Comparison of ENCODE assay signal across 17 cellular contexts in genomic region chr3:172128852-172129251, GRCh38.
DNase-seq lines count a peak whose midpoint lies in the region; ATAC-seq, FAIRE-seq and TF ChIP-seq lines count a peak whose summit lies in the region.
"Had no signal": no experiment of that assay in that cellular context is flagged by ENCODE, and none has a peak within 500 bp of the region (broad histone marks: within the 10 kb centered on the region; RNA-seq: fewer than 3 reads in every experiment).

No MANE protein-coding gene starts in this region.

- H3K27ac ChIP-seq in Panc1 (ENCODE audit: low read length) (peak overlapping the region; percentile 92), endodermal cell (ENCODE audit: low read depth, low read length) (no peak overlapping the region), upper lobe of left lung (peak overlapping the region; percentile 81 to 84 (median 82))

- ATAC-seq in Panc1 (no peak), natural killer cell (no peak), upper lobe of left lung (ENCODE audit: low FRiP score in 2 of 2) (no peak)
- ATAC-seq in activated T-cell treated with anti-CD3 and anti-CD28 coated beads, Interleukin-2, amount 50 U/mL, for 4 hours = no peak
- ATAC-seq: activated CD8-positive, alpha-beta T cell treated with anti-CD3 and anti-CD28 coated beads for 36 hours had no signal

- DNase-seq in Panc1 (ENCODE audit: low read depth, low spot score) (no peak), endodermal cell (no peak), natural killer cell (no peak), upper lobe of left lung (no peak), HTR-8/SVneo (ENCODE audit: insufficient read length, low spot score) (no peak), DMS79 treated with DMSO at 0.1 percent for 48 hours (lab: John Stamatoyannopoulos, UW) (no peak)
- DNase-seq in activated T-cell treated with anti-CD3 and anti-CD28 coated beads, Interleukin-2, amount 50 U/mL, for 4 hours = no peak
- DNase-seq: activated CD8-positive, alpha-beta T cell treated with anti-CD3 and anti-CD28 coated beads for 36 hours; activated effector memory CD4-positive, alpha-beta T cell treated with anti-CD3 and anti-CD28 coated beads, Interleukin-2, amount 50 U/mL, for 16 hours; NCI-H1417 treated with DMSO at 0.1 percent for 48 hours; NCI-H446 treated with DMSO at 0.1 percent for 48 hours; posterior cingulate gyrus; RPMI8226; stimulated activated CD4-positive, alpha-beta T cell treated with anti-CD3 and anti-CD28 coated beads, Interleukin-4, amount 100 ng/mL, for 4 hours; stimulated activated naive CD4-positive, alpha-beta T cell treated with Interleukin-2 at 50 U/mL for 16 hours; T-helper 9 cell had no signal

- H3K36me3 Mint-ChIP-seq in endodermal cell (ENCODE audit: low read depth) = peaks cover 67% of the 10 kb centered on the region
- no peaks in the 10 kb centered on the region for H3K36me3 Mint-ChIP-seq in natural killer cell
- peaks cover 12% of the 10 kb centered on the region for H3K36me3 Mint-ChIP-seq in activated T-cell treated with anti-CD3 and anti-CD28 coated beads, Interleukin-2, amount 50 U/mL, for 4 hours (ENCODE audit: insufficient read depth)

- 80 to 96% methylated on average over 2 to 9 of the region's 9 CpGs for WGBS in endodermal cell (ENCODE audit: insufficient coverage in 1 of 2, insufficient read length in 1 of 2), 2 experiments
- WGBS in upper lobe of left lung, 2 donors = 92 to 93% methylated on average over 9 of the region's 9 CpGs

- intact Hi-C loops in Panc1 (cut with micrococcal nuclease; ENCODE audit: unreplicated experiment) = no loop called here
- intact Hi-C loops in natural killer cell (cut with micrococcal nuclease) = no loop called here

- TF ChIP-seq CTCF in Panc1 (IDR thresholded peaks at IDR 0.05) (no peak), endodermal cell (conservative IDR thresholded peaks at IDR 0.05) (no peak), natural killer cell (IDR thresholded peaks at IDR 0.05) (no peak), upper lobe of left lung (IDR thresholded peaks at IDR 0.05) (no peak)

- H3K4me3 Mint-ChIP-seq in endodermal cell = no peak overlapping the region
- peak overlapping the region; percentile 87 for H3K4me3 Mint-ChIP-seq in natural killer cell
- H3K4me3 Mint-ChIP-seq in activated T-cell treated with anti-CD3 and anti-CD28 coated beads, Interleukin-2, amount 50 U/mL, for 4 hours = no peak overlapping the region
- H3K4me3 Mint-ChIP-seq: activated CD8-positive, alpha-beta T cell treated with anti-CD3 and anti-CD28 coated beads for 36 hours; memory B cell had no signal

- no peak for TF ChIP-seq POLR2A in upper lobe of left lung (IDR thresholded peaks at IDR 0.05)

- no peak for TF ChIP-seq EP300 in upper lobe of left lung (IDR thresholded peaks at IDR 0.05)

- H3K4me3 ChIP-seq in Panc1 (ENCODE audit: low read depth in 2 of 2, low read length in 2 of 2) (no peak overlapping the region), endodermal cell (ENCODE audit: low read length) (no peak overlapping the region), upper lobe of left lung (no peak overlapping the region)

- POLR2A ChIA-PET in Panc1 (lab: Charles Lee) = interaction anchor here (0.6 to 2.5 kb wide), 3 partner anchors 9 to 122 kb away, joined by 3 to 22 read pairs (median 3); no protein-coding TSS in a partner anchor

- in situ Hi-C loops in Panc1 (cut with HindIII; ENCODE audit: low pct_unique_long_range_greater_than_20kb, low sequenced_read_pairs) = no loop called here

- no peak overlapping the region for H3K9ac ChIP-seq in endodermal cell (ENCODE audit: extremely low read depth, low read length, poor library complexity, severe bottlenecking)

- peaks cover 7% of the 10 kb centered on the region; the same call in 1 of the 2 replicates for H3K36me3 ChIP-seq in Panc1 (ENCODE audit: control insufficient read depth, insufficient read depth, low read length)
- peaks cover 70% of the 10 kb centered on the region for H3K36me3 ChIP-seq in endodermal cell (ENCODE audit: control insufficient read depth, insufficient read depth, low read length)
- peaks cover 0 to 4% (median 0%) of the 10 kb centered on the region in 4 donors for H3K36me3 ChIP-seq in upper lobe of left lung

- FAIRE-seq in HTR-8/SVneo (lab: Jason Lieb, UNC) = no peak

- H3K9me3 Mint-ChIP-seq in endodermal cell (no peaks in the 10 kb centered on the region), natural killer cell (no peaks in the 10 kb centered on the region)
- no peaks in the 10 kb centered on the region for H3K9me3 Mint-ChIP-seq in activated T-cell treated with anti-CD3 and anti-CD28 coated beads, Interleukin-2, amount 50 U/mL, for 4 hours
- H3K9me3 Mint-ChIP-seq: activated CD8-positive, alpha-beta T cell treated with anti-CD3 and anti-CD28 coated beads for 36 hours; memory B cell had no signal

- no peaks in the 10 kb centered on the region for H3K27me3 ChIP-seq in Panc1 (ENCODE audit: control insufficient read depth, insufficient read depth, low read length)
- no peaks in the 10 kb centered on the region for H3K27me3 ChIP-seq in endodermal cell (ENCODE audit: control insufficient read depth, insufficient read depth, low read length, poor library complexity, severe bottlenecking)
- H3K27me3 ChIP-seq in upper lobe of left lung = no peaks in the 10 kb centered on the region

- H3K27me3 Mint-ChIP-seq in endodermal cell (ENCODE audit: insufficient read depth) (no peaks in the 10 kb centered on the region), natural killer cell (ENCODE audit: low read depth in 2 of 2) (no peaks in the 10 kb centered on the region)
- H3K27me3 Mint-ChIP-seq in activated T-cell treated with anti-CD3 and anti-CD28 coated beads, Interleukin-2, amount 50 U/mL, for 4 hours (ENCODE audit: low read depth) = no peaks in the 10 kb centered on the region
- H3K27me3 Mint-ChIP-seq: activated CD8-positive, alpha-beta T cell treated with anti-CD3 and anti-CD28 coated beads for 36 hours; memory B cell had no signal

- H3K9me3 ChIP-seq in Panc1 (ENCODE audit: control insufficient read depth, insufficient read depth, low read depth, low read length) = no peaks in the 10 kb centered on the region
- no peaks in the 10 kb centered on the region for H3K9me3 ChIP-seq in endodermal cell (ENCODE audit: control insufficient read depth, low read length)
- H3K9me3 ChIP-seq in upper lobe of left lung = no peaks in the 10 kb centered on the region

- peaks cover 46% of the 10 kb centered on the region for H3K4me1 Mint-ChIP-seq in endodermal cell
- peaks cover 79 to 82% of the 10 kb centered on the region in 2 donors for H3K4me1 Mint-ChIP-seq in natural killer cell
- H3K4me1 Mint-ChIP-seq in activated T-cell treated with anti-CD3 and anti-CD28 coated beads, Interleukin-2, amount 50 U/mL, for 4 hours (ENCODE audit: low read depth) = peaks cover 52% of the 10 kb centered on the region
- H3K4me1 Mint-ChIP-seq: memory B cell had no signal

- no TSS peak for BruUV-seq in Panc1 (replicated peaks; lab: Mats Ljungman, UMichigan)

- H3K27ac Mint-ChIP-seq in endodermal cell (peak overlapping the region; percentile 15), natural killer cell (peak overlapping the region; percentile 88 to 99)
- H3K27ac Mint-ChIP-seq: activated CD8-positive, alpha-beta T cell treated with anti-CD3 and anti-CD28 coated beads for 36 hours; memory B cell had no signal

- H3K4me1 ChIP-seq in Panc1 (ENCODE audit: control insufficient read depth, insufficient read depth, low read length) (peaks cover 86% of the 10 kb centered on the region), endodermal cell (ENCODE audit: control insufficient read depth, insufficient read depth, low read length) (peaks cover 3% of the 10 kb centered on the region), upper lobe of left lung (peaks cover 65 to 92% (median 84%) of the 10 kb centered on the region in 4 donors)

- CTCF ChIA-PET in Panc1 (lab: Charles Lee) = no interaction called here
